ENCODE assay signal across 9 cellular contexts in the genomic region with DNA sequence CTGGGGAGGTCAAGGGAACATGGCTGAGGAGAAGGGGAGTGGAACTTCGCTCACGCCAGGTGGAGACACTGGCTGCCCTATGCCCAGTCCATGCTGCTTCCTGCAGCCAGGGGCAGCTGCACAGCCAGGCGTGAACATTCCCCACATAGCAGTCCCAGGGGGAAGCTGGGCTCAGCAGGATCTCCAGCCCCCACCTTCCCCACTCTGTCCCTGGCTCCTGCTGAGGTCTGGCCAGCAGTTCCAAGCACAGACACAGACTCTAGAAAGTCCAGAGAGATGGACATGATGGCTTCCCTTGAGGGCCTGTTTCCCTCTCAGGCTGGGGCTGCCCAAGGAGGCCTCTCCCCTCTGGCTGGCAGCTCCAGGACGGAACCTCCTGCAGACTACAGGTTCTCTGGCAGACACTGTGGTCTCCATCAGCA. TPM values are rescaled to one million over a fixed set of nuclear protein-coding genes. Genes with fewer than 3 reads are reported as not detected.
DNase-seq lines count a peak whose midpoint lies in the region; ATAC-seq lines count a peak whose summit lies in the region.
"Had no signal": no experiment of that assay in that cellular context is flagged by ENCODE, and none has a peak within 500 bp of the region (broad histone marks: within the 10 kb centered on the region; RNA-seq: fewer than 3 reads in every experiment).

No MANE protein-coding gene starts in this region.

- H2AFZ ChIP-seq in trophoblast cell (ENCODE audit: insufficient read depth, low read length, poor library complexity), result no peak overlapping the region

- H3K79me2 ChIP-seq in trophoblast cell (ENCODE audit: control insufficient read depth, insufficient read depth, low read length, poor library complexity), result peaks cover 41% of the 10 kb centered on the region

- no peak overlapping the region for H4K12ac ChIP-seq in trophoblast cell (ENCODE audit: low read depth, low read length)

- H3K4ac ChIP-seq in trophoblast cell (ENCODE audit: low read depth, low read length), result peak overlapping the region; percentile 43

- peaks cover 27% of the 10 kb centered on the region for H3K79me1 ChIP-seq in trophoblast cell (ENCODE audit: low read length)

- H3K27ac ChIP-seq in BLaER1 treated with 17β-estradiol and CSF1 and Interleukin-3, amounts not matched to agents 10 nM and 100 nM, result peak overlapping the region in 10 of 11 experiments; percentile 22 to 97 (median 70); a peak in 19 of 22 replicates
- H3K27ac ChIP-seq in trophoblast cell (ENCODE audit: low read depth, low read length), result peak overlapping the region; percentile 75

- no peak overlapping the region for H3K23ac ChIP-seq in trophoblast cell (ENCODE audit: low read length)

- no peak overlapping the region for H3K18ac ChIP-seq in trophoblast cell (ENCODE audit: low read length)

- peak overlapping the region; percentile 76 to 99 (median 90) for H3K4me2 ChIP-seq in BLaER1 treated with 17β-estradiol and CSF1 and Interleukin-3, amounts not matched to agents 10 nM and 100 nM
- peak overlapping the region; percentile 11 for H3K4me2 ChIP-seq in trophoblast cell (ENCODE audit: low read length)

- peak overlapping the region; percentile 8 for H2BK5ac ChIP-seq in trophoblast cell (ENCODE audit: low read depth, low read length, poor library complexity)

- H4K20me1 ChIP-seq in BLaER1 treated with 17β-estradiol and CSF1 and Interleukin-3, amounts not matched to agents 10 nM and 100 nM, result peaks cover 85 to 99% (median 95%) of the 10 kb centered on the region in 11 experiments

- peak; percentile 73 for ATAC-seq in Right ventricle myocardium superior (ENCODE audit: poor library complexity)
- ATAC-seq in GM18511 (IDR thresholded peaks at IDR 0.05; ENCODE audit: unreplicated experiment), result no peak

- H2BK120ac ChIP-seq in trophoblast cell (ENCODE audit: insufficient read depth, low read length, poor library complexity), result no peak overlapping the region

- no peak overlapping the region for H4K8ac ChIP-seq in trophoblast cell (ENCODE audit: low read depth, low read length)

- WGBS in trophoblast cell (ENCODE audit: extremely low coverage, insufficient coverage, insufficient read length), result no CpG with 5 or more reads among the region's 4 CpGs

- no peak overlapping the region for H4K91ac ChIP-seq in trophoblast cell (ENCODE audit: low read depth, low read length)

- no peaks in the 10 kb centered on the region for H3K9me3 ChIP-seq in BLaER1 treated with 17β-estradiol and CSF1 and Interleukin-3, amounts not matched to agents 10 nM and 100 nM (replicated peaks in 1 of 11)
- H3K9me3 ChIP-seq in trophoblast cell (ENCODE audit: insufficient read depth, low read depth, low read length), result no peaks in the 10 kb centered on the region

- peak overlapping the region; percentile 2 for H3K14ac ChIP-seq in trophoblast cell (ENCODE audit: low read length)

- H3K27me3 ChIP-seq in BLaER1 treated with 17β-estradiol and CSF1 and Interleukin-3, amounts not matched to agents 10 nM and 100 nM, result no peaks in the 10 kb centered on the region
- no peaks in the 10 kb centered on the region for H3K27me3 ChIP-seq in trophoblast cell (ENCODE audit: insufficient read depth, low read length)

- H3K4me3 ChIP-seq in BLaER1 treated with 17β-estradiol and CSF1 and Interleukin-3, amounts not matched to agents 10 nM and 100 nM, result peak overlapping the region in 4 of 10 experiments; percentile 31 to 42 (median 35); a peak in 7 of 20 replicates
- no peak overlapping the region for H3K4me3 ChIP-seq in trophoblast cell (ENCODE audit: low read depth, low read length)

- H2AK5ac ChIP-seq in trophoblast cell (ENCODE audit: low read length), result no peak overlapping the region

- intact Hi-C loops in Right ventricle myocardium superior (cut with DNase I), result no loop called here

- peaks cover 27 to 51% (median 41%) of the 10 kb centered on the region in 11 experiments for H3K36me3 ChIP-seq in BLaER1 treated with 17β-estradiol and CSF1 and Interleukin-3, amounts not matched to agents 10 nM and 100 nM
- H3K36me3 ChIP-seq in trophoblast cell (ENCODE audit: control insufficient read depth in 1 of 2, insufficient read depth in 2 of 2, low read length in 2 of 2), result peaks cover 41 to 46% of the 10 kb centered on the region in 2 experiments

- H3K9ac ChIP-seq in BLaER1 treated with 17β-estradiol and CSF1 and Interleukin-3, amounts not matched to agents 10 nM and 100 nM, result peak overlapping the region; percentile 34 to 72 (median 59); a peak in 19 of 22 replicates
- H3K9ac ChIP-seq in trophoblast cell (ENCODE audit: low read length), result peak overlapping the region; percentile 4

- H2BK12ac ChIP-seq in trophoblast cell (ENCODE audit: low read length), result no peak overlapping the region

- peaks cover 92 to 100% (median 99%) of the 10 kb centered on the region in 10 experiments for H3K4me1 ChIP-seq in BLaER1 treated with 17β-estradiol and CSF1 and Interleukin-3, amounts not matched to agents 10 nM and 100 nM
- peaks cover 55 to 57% of the 10 kb centered on the region in 2 experiments for H3K4me1 ChIP-seq in trophoblast cell (ENCODE audit: control insufficient read depth in 1 of 2, insufficient read depth in 2 of 2, low read length in 2 of 2)

- DNase-seq in SK-N-DZ (ENCODE audit: low spot score), result peak; percentile 60
- DNase-seq in Right ventricle myocardium superior, result peak; percentile 83
- DNase-seq in trophoblast cell, result peak in 1 of 2 donors; percentile 56
- no peak for DNase-seq in GM19240 (ENCODE audit: insufficient read length, low spot score)
- no peak for DNase-seq in NCI-H2171 treated with DMSO at 0.1 percent for 48 hours (lab: John Stamatoyannopoulos, UW)
- DNase-seq in activated CD4-positive, alpha-beta T cell treated with anti-CD3 and anti-CD28 coated beads, Interleukin-2, amount 50 U/mL, for 1 hour, result no peak
- DNase-seq: stimulated activated CD4-positive, alpha-beta T cell treated with anti-CD3 and anti-CD28 coated beads, Interleukin-2, amount 100 ng/mL, for 24 hours had no signal

RNA-seq across cellular contexts. Expression of a gene that starts 9.3 kb away (rescaled TPM):
- polyA plus RNA-seq in SK-N-DZ (2014; cell fraction: cytosol; rRNA removed), result 64.7 and 70.1 TPM in 2 replicates
- polyA plus RNA-seq in SK-N-DZ (2014; cell fraction: nucleus; rRNA removed), result 33.6 and 34.5 TPM in 2 replicates
- 195 TPM for total RNA-seq in Right ventricle myocardium superior
- polyA plus RNA-seq in trophoblast cell (2013), result 367 and 395 TPM in 2 replicates

RNA-seq across cellular contexts. Expression of a gene that starts 34.6 kb away (rescaled TPM):
- polyA plus RNA-seq in SK-N-DZ (2014; cell fraction: cytosol; rRNA removed), result 52.8 and 71.4 TPM in 2 replicates
- 25.9 and 29.5 TPM in 2 replicates for polyA plus RNA-seq in SK-N-DZ (2014; cell fraction: nucleus; rRNA removed)
- total RNA-seq in Right ventricle myocardium superior, result 6.7 TPM
- polyA plus RNA-seq in trophoblast cell (2013), result 27.5 and 27.8 TPM in 2 replicates

RNA-seq across cellular contexts. Expression of a gene that starts 35.6 kb away (rescaled TPM):
- 187 and 210 TPM in 2 replicates for polyA plus RNA-seq in SK-N-DZ (2014; cell fraction: cytosol; rRNA removed)
- 724 and 744 TPM in 2 replicates for polyA plus RNA-seq in SK-N-DZ (2014; cell fraction: nucleus; rRNA removed)
- total RNA-seq in Right ventricle myocardium superior, result 10.6 TPM
- 181 and 187 TPM in 2 replicates for polyA plus RNA-seq in trophoblast cell (2013)

RNA-seq across cellular contexts. Expression of a gene that starts 42.7 kb away (rescaled TPM):
- polyA plus RNA-seq in SK-N-DZ (2014; cell fraction: cytosol; rRNA removed), result 0.02 and 0.29 TPM in 2 replicates
- 0.22 and 0.57 TPM in 2 replicates for polyA plus RNA-seq in SK-N-DZ (2014; cell fraction: nucleus; rRNA removed)
- total RNA-seq in Right ventricle myocardium superior, result not detected
- polyA plus RNA-seq in trophoblast cell (2013), result 14.5 and 20.7 TPM in 2 replicates

RNA-seq across cellular contexts. Expression of a gene that starts 58.9 kb away (rescaled TPM):
- polyA plus RNA-seq in SK-N-DZ (2014; cell fraction: cytosol; rRNA removed), result 159 and 177 TPM in 2 replicates
- polyA plus RNA-seq in SK-N-DZ (2014; cell fraction: nucleus; rRNA removed), result 191 and 202 TPM in 2 replicates
- total RNA-seq in Right ventricle myocardium superior, result 14.7 TPM
- polyA plus RNA-seq in trophoblast cell (2013), result 45.0 and 48.0 TPM in 2 replicates

Comparison
In these comparisons a context has a peak if more than half of its experiments do, and no peak if none do; other contexts are left out.
1. DNase-seq: peak in SK-N-DZ (single experiment) and Right ventricle myocardium superior (single experiment); none in GM19240 (single experiment), NCI-H2171 treated with DMSO at 0.1 percent for 48 hours (single experiment) and activated CD4-positive, alpha-beta T cell treated with anti-CD3 and anti-CD28 coated beads, Interleukin-2, amount 50 U/mL, for 1 hour (single experiment).